ENCODE assay signal across 11 cellular contexts in genomic region chr9:77215874-77216273, GRCh38. TPM values are rescaled to one million over a fixed set of nuclear protein-coding genes. Genes with fewer than 3 reads are reported as not detected.
DNase-seq lines count a peak whose midpoint lies in the region; ATAC-seq, FAIRE-seq and TF ChIP-seq lines count a peak whose summit lies in the region.
"Had no signal": no experiment of that assay in that cellular context is flagged by ENCODE, and none has a peak within 500 bp of the region (broad histone marks: within the 10 kb centered on the region; RNA-seq: fewer than 3 reads in every experiment).

No MANE protein-coding gene starts in this region.

- POLR2A ChIA-PET in Panc1 (lab: Charles Lee): no interaction called here

- WGBS in neuronal stem cell (ENCODE audit: extremely low coverage in 2 of 2, insufficient read length in 2 of 2, insufficient replicate concordance in 1 of 2), 2 donors: no CpG with 5 or more reads among the region's 5 CpGs

- H3K27ac ChIP-seq in Panc1 (ENCODE audit: low read length): no peak overlapping the region
- no peak overlapping the region for H3K27ac ChIP-seq in neuronal stem cell (replicated peaks; ENCODE audit: low read length)
- H3K27ac ChIP-seq: heart right ventricle had no signal

- no peak overlapping the region for H3K18ac ChIP-seq in neuronal stem cell (ENCODE audit: low read length)

- H4K91ac ChIP-seq in neuronal stem cell (ENCODE audit: low read depth, low read length, poor library complexity): no peak overlapping the region

- no peak overlapping the region for H2AFZ ChIP-seq in neuronal stem cell (ENCODE audit: low read length)

- H3K9ac ChIP-seq in neuronal stem cell (ENCODE audit: low read depth, low read length, poor library complexity): no peak overlapping the region

- no peaks in the 10 kb centered on the region for H3K79me1 ChIP-seq in neuronal stem cell (ENCODE audit: low read depth, low read length)

- in situ Hi-C loops in Panc1 (cut with HindIII; ENCODE audit: low pct_unique_long_range_greater_than_20kb, low sequenced_read_pairs): no loop called here

- H2BK12ac ChIP-seq in neuronal stem cell (ENCODE audit: low read length): no peak overlapping the region

- no peak overlapping the region for H2AK5ac ChIP-seq in neuronal stem cell (ENCODE audit: low read depth, low read length)

- peak; percentile 23 for ATAC-seq in left ventricle myocardium superior
- no peak for ATAC-seq in Panc1
- ATAC-seq in HG03354 (IDR thresholded peaks at IDR 0.05; ENCODE audit: poor library complexity, severe bottlenecking, unreplicated experiment): no peak
- ATAC-seq: stimulated activated effector memory CD8-positive, alpha-beta T cell treated with anti-CD3 and anti-CD28 coated beads, Interleukin-12 subunit alpha, Interleukin-12 subunit beta, amount 100 ng/mL, for 72 hours had no signal

- no peak overlapping the region for H2BK120ac ChIP-seq in neuronal stem cell (ENCODE audit: low read depth, low read length)

- no peak overlapping the region for H3K4me2 ChIP-seq in neuronal stem cell (ENCODE audit: insufficient read depth, low read length, poor library complexity, severe bottlenecking)

- H3K4me3 ChIP-seq in Panc1 (ENCODE audit: low read depth in 2 of 2, low read length in 2 of 2): no peak overlapping the region
- H3K4me3 ChIP-seq in foreskin fibroblast (ENCODE audit: low read depth in 1 of 2, low read length in 2 of 2): no peak overlapping the region
- H3K4me3 ChIP-seq in neuronal stem cell (ENCODE audit: low read length in 2 of 2): no peak overlapping the region
- H3K4me3 ChIP-seq: heart right ventricle had no signal

- no peak for FAIRE-seq in urothelium cell line (lab: Jason Lieb, UNC)

- H2BK5ac ChIP-seq in neuronal stem cell (ENCODE audit: low read length): no peak overlapping the region

- intact Hi-C loops in left ventricle myocardium superior (cut with micrococcal nuclease): no loop called here
- intact Hi-C loops in cardiac septum (cut with DNase I): no loop called here
- intact Hi-C loops in Panc1 (cut with micrococcal nuclease; ENCODE audit: unreplicated experiment): no loop called here

- no peak overlapping the region for H3K23ac ChIP-seq in neuronal stem cell (ENCODE audit: low read depth, low read length, poor library complexity)

- H3K4ac ChIP-seq in neuronal stem cell (ENCODE audit: low read length): no peak overlapping the region

- H3K27me3 ChIP-seq in Panc1 (ENCODE audit: control insufficient read depth, insufficient read depth, low read length): no peaks in the 10 kb centered on the region
- no peaks in the 10 kb centered on the region for H3K27me3 ChIP-seq in neuronal stem cell (ENCODE audit: control insufficient read depth in 3 of 3, insufficient read depth in 3 of 3, low read depth in 1 of 3, low read length in 3 of 3)
- H3K27me3 ChIP-seq: heart right ventricle had no signal

- H3K9me3 ChIP-seq in Panc1 (ENCODE audit: control insufficient read depth, insufficient read depth, low read depth, low read length) (no peaks in the 10 kb centered on the region), neuronal stem cell (replicated peaks in 1 of 2; ENCODE audit: control insufficient read depth in 2 of 2, insufficient read depth in 1 of 2, low read depth in 1 of 2, low read length in 2 of 2) (no peaks in the 10 kb centered on the region)
- H3K9me3 ChIP-seq: heart right ventricle had no signal

- DNase-seq in left ventricle myocardium superior: no peak
- DNase-seq in cardiac septum (ENCODE audit: low spot score): no peak
- no peak for DNase-seq in Panc1 (ENCODE audit: low read depth, low spot score)
- DNase-seq in foreskin fibroblast: peak; percentile 19 to 41
- DNase-seq in urothelium cell line (ENCODE audit: low spot score): peak; percentile 3
- DNase-seq in neuronal stem cell (ENCODE audit: low spot score): no peak
- no peak for DNase-seq in SKM-1 treated with dmso at 0.1 percent for 144 hours (lab: John Stamatoyannopoulos, UW; ENCODE audit: unreplicated experiment)
- DNase-seq: activated CD4-positive, CD25-positive, alpha-beta regulatory T cell; heart right ventricle had no signal

- H4K8ac ChIP-seq in neuronal stem cell (ENCODE audit: low read depth, low read length): no peak overlapping the region

- no peak overlapping the region for H2BK15ac ChIP-seq in neuronal stem cell (ENCODE audit: low read length)

- no peaks in the 10 kb centered on the region for H3K4me1 ChIP-seq in Panc1 (ENCODE audit: control insufficient read depth, insufficient read depth, low read length)
- no peaks in the 10 kb centered on the region for H3K4me1 ChIP-seq in neuronal stem cell (ENCODE audit: control insufficient read depth in 2 of 2, insufficient read depth in 1 of 2, low read depth in 1 of 2, low read length in 2 of 2)

- CTCF ChIA-PET in Panc1 (lab: Charles Lee): no interaction called here

- no peak overlapping the region for H3K14ac ChIP-seq in neuronal stem cell (ENCODE audit: low read length)

- no TSS peak for BruUV-seq in Panc1 (replicated peaks; lab: Mats Ljungman, UMichigan)

- peak; percentile 49; the same call in 1 of the 2 replicates for TF ChIP-seq CTCF in Panc1 (IDR thresholded peaks at IDR 0.05)
- no peak for TF ChIP-seq CTCF in foreskin fibroblast (IDR thresholded peaks at IDR 0.05; ENCODE audit: low read depth, low read length)

- H3K36me3 ChIP-seq in Panc1 (ENCODE audit: control insufficient read depth, insufficient read depth, low read length) (no peaks in the 10 kb centered on the region; the same call in 1 of the 2 replicates), neuronal stem cell (replicated peaks in 1 of 2; ENCODE audit: control insufficient read depth in 2 of 2, insufficient read depth in 2 of 2, low read length in 2 of 2) (peaks cover 0 to 16% of the 10 kb centered on the region in 2 donors)

RNA-seq across cellular contexts. Expression of gene VPS13A, which starts 38.5 kb away (rescaled TPM):
- total RNA-seq in left ventricle myocardium superior: 39.0 TPM
- total RNA-seq in cardiac septum: 50.2 TPM
- 26.1 TPM for total RNA-seq in Panc1 (2021; ENCODE audit: unreplicated experiment)
- polyA plus RNA-seq in Panc1 (2012; ENCODE audit: insufficient read length): 8.0 TPM
- 13.6 TPM for polyA plus RNA-seq in neuronal stem cell (2013, experiment 1 of 2)
- polyA plus RNA-seq in neuronal stem cell (2013, experiment 2 of 2): 15.0 TPM

Comparison
In these comparisons a context has a peak if more than half of its experiments do, and no peak if none do; other contexts are left out.
1. DNase-seq: peak in foreskin fibroblast (2 of 2) and urothelium cell line (single experiment); none in left ventricle myocardium superior (single experiment), cardiac septum (single experiment), Panc1 (single experiment), neuronal stem cell (single experiment) and SKM-1 treated with dmso at 0.1 percent for 144 hours (single experiment).